9 cellular contexts compared by ENCODE assay signal in the genomic region with DNA sequence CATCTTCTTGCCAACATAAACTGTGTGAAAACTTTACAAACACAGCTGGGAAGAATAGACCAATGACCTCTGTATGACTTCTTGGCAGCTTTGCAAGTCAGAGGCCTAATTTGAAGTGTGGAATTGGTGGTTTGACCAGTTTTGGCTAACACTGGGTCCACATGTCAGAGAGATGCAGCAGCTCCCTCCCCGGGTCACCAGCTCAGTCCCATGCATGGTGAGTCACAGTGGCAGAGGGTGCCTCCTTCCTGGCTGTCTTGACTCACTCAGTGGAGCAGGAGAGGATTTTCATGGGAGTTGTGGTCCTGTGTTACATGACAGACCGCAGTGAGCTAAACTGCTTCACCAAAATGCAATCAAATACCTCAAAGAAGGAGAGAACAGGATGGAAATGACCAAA. TPM values are rescaled to one million over a fixed set of nuclear protein-coding genes. Genes with fewer than 3 reads are reported as not detected.
A peak's percentile ranks its signal among the peaks of the same experiment; 100 is the strongest.
DNase-seq lines count a peak whose midpoint lies in the region; FAIRE-seq and TF ChIP-seq lines count a peak whose summit lies in the region.
"Had no signal": no experiment of that assay in that cellular context is flagged by ENCODE, and none has a peak within 500 bp of the region (broad histone marks: within the 10 kb centered on the region; RNA-seq: fewer than 3 reads in every experiment).

No MANE protein-coding gene starts in this region.

- H3K27ac Mint-ChIP-seq in CD14-positive monocyte (peak overlapping the region; percentile 19 to 87 (median 82)), immature natural killer cell (peak overlapping the region in 3 of 6 donors; percentile 31 to 52 (median 46))
- H3K27ac Mint-ChIP-seq in activated naive CD4-positive, alpha-beta T cell treated with anti-CD3 and anti-CD28 coated beads, Interleukin-2, amount 10 ng/mL, durations not matched to agents 7 days and 5 days = no peak overlapping the region
- H3K27ac Mint-ChIP-seq: activated naive CD4-positive, alpha-beta T cell treated with anti-CD3 and anti-CD28 coated beads, Interleukin-2, amount 50 U/mL, for 72 hours had no signal

- TF ChIP-seq CTCF in CD14-positive monocyte (IDR thresholded peaks at IDR 0.05) = no peak

- CTCF ChIA-PET in activated naive CD4-positive, alpha-beta T cell treated with anti-CD3 and anti-CD28 coated beads, Interleukin-2, amount 10 ng/mL, durations not matched to agents 7 days and 5 days (lab: Charles Lee) = interaction anchor here (0.8 kb wide), 1 partner anchor 53 kb away, joined by 3 read pairs; no protein-coding TSS in a partner anchor

- no peaks in the 10 kb centered on the region for H3K36me3 Mint-ChIP-seq in CD14-positive monocyte
- H3K36me3 Mint-ChIP-seq in immature natural killer cell = no peaks in the 10 kb centered on the region
- no peaks in the 10 kb centered on the region for H3K36me3 Mint-ChIP-seq in activated naive CD4-positive, alpha-beta T cell treated with anti-CD3 and anti-CD28 coated beads, Interleukin-2, amount 10 ng/mL, durations not matched to agents 7 days and 5 days
- H3K36me3 Mint-ChIP-seq: activated naive CD4-positive, alpha-beta T cell treated with anti-CD3 and anti-CD28 coated beads, Interleukin-2, amount 50 U/mL, for 72 hours had no signal

- no peak for FAIRE-seq in frontal cortex (lab: Jason Lieb, UNC)

- DNase-seq in CD14-positive monocyte (ENCODE audit: low spot score) (peak; percentile 87), H4 (ENCODE audit: low spot score) (peak; percentile 100), RKO (ENCODE audit: low spot score) (peak; percentile 54), immature natural killer cell (peak; percentile 42 to 58 (median 56)), activated gamma-delta T cell treated with Interleukin-2 at 50 U/mL for 16 hours (no peak), frontal cortex (ENCODE audit: low spot score in 2 of 2) (no peak)
- DNase-seq in activated naive CD4-positive, alpha-beta T cell treated with anti-CD3 and anti-CD28 coated beads, Interleukin-2, amount 10 ng/mL, durations not matched to agents 7 days and 5 days = no peak
- DNase-seq in activated effector memory CD4-positive, alpha-beta T cell treated with anti-CD3 and anti-CD28 coated beads, Interleukin-2, amount 50 U/mL, for 16 hours = no peak

- H3K4me3 Mint-ChIP-seq in CD14-positive monocyte = peak overlapping the region in 1 of 2 donors; percentile 30
- H3K4me3 Mint-ChIP-seq in immature natural killer cell = peak overlapping the region in 1 of 5 donors; percentile 50
- no peak overlapping the region for H3K4me3 Mint-ChIP-seq in activated naive CD4-positive, alpha-beta T cell treated with anti-CD3 and anti-CD28 coated beads, Interleukin-2, amount 10 ng/mL, durations not matched to agents 7 days and 5 days

- peaks cover 49% of the 10 kb centered on the region for H3K4me1 Mint-ChIP-seq in CD14-positive monocyte
- peaks cover 16 to 27% of the 10 kb centered on the region in 2 donors for H3K4me1 Mint-ChIP-seq in immature natural killer cell
- peaks cover 7% of the 10 kb centered on the region for H3K4me1 Mint-ChIP-seq in activated naive CD4-positive, alpha-beta T cell treated with anti-CD3 and anti-CD28 coated beads, Interleukin-2, amount 10 ng/mL, durations not matched to agents 7 days and 5 days

- intact Hi-C loops in CD14-positive monocyte (cut with micrococcal nuclease) = no loop called here

- H3K27me3 Mint-ChIP-seq in CD14-positive monocyte (ENCODE audit: low read depth in 3 of 3) = no peaks in the 10 kb centered on the region
- peaks cover 2% of the 10 kb centered on the region in 3 donors for H3K27me3 Mint-ChIP-seq in immature natural killer cell (ENCODE audit: low read depth in 3 of 3)
- peaks cover 10% of the 10 kb centered on the region for H3K27me3 Mint-ChIP-seq in activated naive CD4-positive, alpha-beta T cell treated with anti-CD3 and anti-CD28 coated beads, Interleukin-2, amount 10 ng/mL, durations not matched to agents 7 days and 5 days

- H3K9me3 Mint-ChIP-seq in CD14-positive monocyte = peaks cover 0 to 4% (median 0%) of the 10 kb centered on the region in 7 donors
- no peaks in the 10 kb centered on the region for H3K9me3 Mint-ChIP-seq in immature natural killer cell
- no peaks in the 10 kb centered on the region for H3K9me3 Mint-ChIP-seq in activated naive CD4-positive, alpha-beta T cell treated with anti-CD3 and anti-CD28 coated beads, Interleukin-2, amount 10 ng/mL, durations not matched to agents 7 days and 5 days
- H3K9me3 Mint-ChIP-seq: activated naive CD4-positive, alpha-beta T cell treated with anti-CD3 and anti-CD28 coated beads, Interleukin-2, amount 50 U/mL, for 72 hours had no signal

RNA-seq across cellular contexts. Expression of gene STARD3NL, which starts 8.2 kb away (rescaled TPM):
- polyA plus RNA-seq in CD14-positive monocyte (100 to 1,000 TPM in 1 of 2 donors, 10 to 100 TPM in 1; 86.8 to 100 TPM), immature natural killer cell (100 to 1,000 TPM in 2 of 3 donors, 10 to 100 TPM in 1; 94.8 to 121 (median 113) TPM)
- total RNA-seq in H4 (2014; rRNA removed; shearing (Covaris generic)) = 214 and 267 TPM in 2 replicates
- total RNA-seq in frontal cortex = 104 TPM

Comparison
In these comparisons a context has a peak if more than half of its experiments do, and no peak if none do; other contexts are left out.
1. DNase-seq: peak in CD14-positive monocyte (single experiment), H4 (single experiment), RKO (single experiment) and immature natural killer cell (3 of 3); none in activated naive CD4-positive, alpha-beta T cell treated with anti-CD3 and anti-CD28 coated beads, Interleukin-2, amount 10 ng/mL, durations not matched to agents 7 days and 5 days (single experiment), activated effector memory CD4-positive, alpha-beta T cell treated with anti-CD3 and anti-CD28 coated beads, Interleukin-2, amount 50 U/mL, for 16 hours (single experiment), activated gamma-delta T cell treated with Interleukin-2 at 50 U/mL for 16 hours (single experiment) and frontal cortex (0 of 2).